Comparison of ENCODE assay signal across 22 cellular contexts in genomic region chr17:68540981-68541380, GRCh38.
"Had no signal": no experiment of that assay in that cellular context is flagged by ENCODE, and none has a peak within 500 bp of the region (broad histone marks: within the 10 kb centered on the region; RNA-seq: fewer than 3 reads in every experiment).

No MANE protein-coding gene starts in this region.

- H3K4me1 ChIP-seq: prostate gland had no signal

- DNase-seq: activated B cell treated with CpG ODN at 0.5 μM for 24 hours; activated CD4-positive, alpha-beta T cell treated with anti-CD3 and anti-CD28 coated beads for 36 hours; activated CD4-positive, alpha-beta T cell treated with anti-CD3 and anti-CD28 coated beads, Interleukin-2, amount 50 U/mL, for 4 hours; activated CD8-positive, alpha-beta memory T cell treated with anti-CD3 and anti-CD28 coated beads for 24 hours; activated CD8-positive, alpha-beta memory T cell treated with anti-CD3 and anti-CD28 coated beads, Interleukin-2, amount 50 U/mL, for 4 hours; activated T-cell treated with anti-CD3 and anti-CD28 coated beads, Interleukin-2, amount 50 U/mL, for 24 hours; aorta; dorsolateral prefrontal cortex; endodermal cell; head of caudate nucleus; islet precursor cell; left cardiac atrium; midbrain; natural killer cell; small intestine; stimulated activated CD4-positive, alpha-beta T cell treated with anti-CD3 and anti-CD28 coated beads, Interleukin-2, amount 100 ng/mL, for 24 hours had no signal

- H3K27ac ChIP-seq: prostate gland, thoracic aorta had no signal

- H3K4me3 ChIP-seq: dorsolateral prefrontal cortex, gastroesophageal sphincter, prostate gland, thoracic aorta had no signal

- H3K27me3 ChIP-seq: dorsolateral prefrontal cortex, gastroesophageal sphincter had no signal

- ATAC-seq: activated CD4-positive, alpha-beta T cell treated with anti-CD3 and anti-CD28 coated beads for 36 hours; activated naive CD4-positive, alpha-beta T cell treated with anti-CD3 and anti-CD28 coated beads, Interleukin-2, amount 50 U/mL, for 72 hours; activated T-helper 17 cell treated with anti-CD3 and anti-CD28 coated beads, Interleukin-2, amount 50 U/mL, for 72 hours; gastroesophageal sphincter; natural killer cell; stimulated activated memory B cell treated with anti-CD40 and anti-IgM and Interleukin-4, amounts not matched to agents 10 μg/mL and 1 μg/mL and 100 μg/mL, for 72 hours had no signal

- H3K36me3 ChIP-seq: prostate gland had no signal

- H3K9me3 ChIP-seq: gastroesophageal sphincter, prostate gland, thoracic aorta had no signal
